Comparison of ENCODE assay signal across 10 cellular contexts in genomic region chr16:75099738-75100615, GRCh38. TPM values are rescaled to one million over a fixed set of nuclear protein-coding genes. Genes with fewer than 3 reads are reported as not detected.
DNase-seq lines count a peak whose midpoint lies in the region; ATAC-seq and TF ChIP-seq lines count a peak whose summit lies in the region.
"Had no signal": no experiment of that assay in that cellular context is flagged by ENCODE, and none has a peak within 500 bp of the region (broad histone marks: within the 10 kb centered on the region; RNA-seq: fewer than 3 reads in every experiment).

No MANE protein-coding gene starts in this region.

- H4K20me1 ChIP-seq in GM23338 (replicated peaks; ENCODE audit: insufficient read depth): peaks cover 8% of the 10 kb centered on the region; the same call in 1 of the 2 replicates

- H3K9me3 Mint-ChIP-seq in CD8-positive, alpha-beta memory T cell: no peaks in the 10 kb centered on the region
- no peaks in the 10 kb centered on the region for H3K9me3 Mint-ChIP-seq in GM23338

- WGBS in heart left ventricle, 4 donors: 53 to 71% (median 61%) methylated on average over 15 to 16 of the region's 16 CpGs

- peak overlapping the region in 6 of 7 donors; percentile 41 to 65 (median 52) for H3K4me3 Mint-ChIP-seq in CD8-positive, alpha-beta memory T cell
- H3K4me3 Mint-ChIP-seq in GM23338: no peak overlapping the region

- H3K27ac Mint-ChIP-seq in CD8-positive, alpha-beta memory T cell: peak overlapping the region; percentile 83 to 97 (median 95)
- peak overlapping the region; percentile 80 for H3K27ac Mint-ChIP-seq in GM23338

- H3K9me2 ChIP-seq in GM23338 (ENCODE audit: insufficient read depth): no peaks in the 10 kb centered on the region

- peaks cover 15% of the 10 kb centered on the region for H3K79me2 ChIP-seq in GM23338 (replicated peaks; ENCODE audit: insufficient read depth)

- CTCF ChIA-PET in CD8-positive, alpha-beta memory T cell (lab: Charles Lee): interaction anchor here (2.0 to 4.1 kb wide), 3 partner anchors 11 to 101 kb away, joined by 5 to 22 read pairs (median 19); partner anchors contain the start of gene ZNRF1

- H3K4me1 Mint-ChIP-seq in CD8-positive, alpha-beta memory T cell: peaks cover 30 to 37% (median 33%) of the 10 kb centered on the region in 3 donors
- peaks cover 54% of the 10 kb centered on the region for H3K4me1 Mint-ChIP-seq in GM23338

- H3K4me3 ChIP-seq in CD8-positive, alpha-beta memory T cell (ENCODE audit: low read length): no peak overlapping the region
- no peak overlapping the region for H3K4me3 ChIP-seq in GM23338
- H3K4me3 ChIP-seq in heart left ventricle: no peak overlapping the region
- H3K4me3 ChIP-seq in subcutaneous abdominal adipose tissue (ENCODE audit: low read depth in 1 of 5, low read length in 5 of 5): peak overlapping the region in 1 of 5 donors; percentile 32
- H3K4me3 ChIP-seq: adrenal gland, pancreas had no signal

- peak in 3 of 5 donors; percentile 26 to 29 (median 28) for DNase-seq in CD8-positive, alpha-beta memory T cell
- DNase-seq in GM23338 (ENCODE audit: low spot score) (no peak), heart left ventricle (peak; percentile 59 to 74 (median 68)), NCI-H128 (lab: John Stamatoyannopoulos, UW; ENCODE audit: unreplicated experiment) (no peak), glomerular visceral epithelial cell (ENCODE audit: extremely low spot score) (no peak)
- DNase-seq: pancreas had no signal

- no peaks in the 10 kb centered on the region for H3K36me3 ChIP-seq in CD8-positive, alpha-beta memory T cell (ENCODE audit: insufficient read depth, low read length)
- no peaks in the 10 kb centered on the region for H3K36me3 ChIP-seq in GM23338 (ENCODE audit: insufficient read depth)
- H3K36me3 ChIP-seq in heart left ventricle: peaks cover 0 to 11% (median 4%) of the 10 kb centered on the region in 9 donors
- H3K36me3 ChIP-seq in subcutaneous abdominal adipose tissue (ENCODE audit: control insufficient read depth in 5 of 5, insufficient read depth in 5 of 5, low read length in 5 of 5): peaks cover 0 to 18% (median 6%) of the 10 kb centered on the region in 5 donors
- H3K36me3 ChIP-seq: adrenal gland, pancreas had no signal

- TF ChIP-seq POLR2A in heart left ventricle (IDR thresholded peaks at IDR 0.05): no peak

- H3K36me3 Mint-ChIP-seq in CD8-positive, alpha-beta memory T cell: peaks cover 0 to 5% (median 0%) of the 10 kb centered on the region in 3 donors
- peaks cover 15% of the 10 kb centered on the region; the same call in 2 of the 3 replicates for H3K36me3 Mint-ChIP-seq in GM23338 (ENCODE audit: low read depth)

- no peaks in the 10 kb centered on the region for H3K9me3 ChIP-seq in CD8-positive, alpha-beta memory T cell (ENCODE audit: low read length)
- H3K9me3 ChIP-seq in heart left ventricle: no peaks in the 10 kb centered on the region
- no peaks in the 10 kb centered on the region for H3K9me3 ChIP-seq in subcutaneous abdominal adipose tissue (ENCODE audit: control insufficient read depth in 5 of 5, low read length in 5 of 5)
- H3K9me3 ChIP-seq: adrenal gland, pancreas had no signal

- peaks cover 2% of the 10 kb centered on the region; the same call in 1 of the 2 replicates for H3F3A ChIP-seq in GM23338 (replicated peaks; ENCODE audit: low read depth)

- intact Hi-C loops in heart left ventricle (cut with DNase I): loop anchor here in 3 of 10 donors (5.0 to 10.0 kb wide), 3 partner anchors 43 to 55 kb away; no protein-coding TSS in a partner anchor

- no peaks in the 10 kb centered on the region for H3K27me3 ChIP-seq in CD8-positive, alpha-beta memory T cell (ENCODE audit: insufficient read depth, low read length, poor library complexity, severe bottlenecking)
- no peaks in the 10 kb centered on the region for H3K27me3 ChIP-seq in GM23338 (ENCODE audit: insufficient read depth)
- H3K27me3 ChIP-seq in heart left ventricle: no peaks in the 10 kb centered on the region
- no peaks in the 10 kb centered on the region for H3K27me3 ChIP-seq in subcutaneous abdominal adipose tissue (ENCODE audit: control insufficient read depth in 5 of 5, insufficient read depth in 4 of 5, low read length in 5 of 5)
- H3K27me3 ChIP-seq: adrenal gland, pancreas had no signal

- no peak overlapping the region for H2AFZ ChIP-seq in GM23338

- H3K9ac ChIP-seq in subcutaneous abdominal adipose tissue (ENCODE audit: low read length in 5 of 5): no peak overlapping the region

- peak overlapping the region; percentile 33 for H3K27ac ChIP-seq in CD8-positive, alpha-beta memory T cell (ENCODE audit: low read depth, low read length)
- H3K27ac ChIP-seq in GM23338 (ENCODE audit: low read depth) (peak overlapping the region; percentile 80; the same call in 1 of the 2 replicates), heart left ventricle (peak overlapping the region; percentile 20 to 81 (median 70)), subcutaneous abdominal adipose tissue (ENCODE audit: low read depth, low read length) (peak overlapping the region; percentile 61)
- H3K27ac ChIP-seq: pancreas had no signal

- H3K4me2 ChIP-seq in GM23338: 0 out of 2 replicates have a peak overlapping the region, but pooled peaks have one; percentile 38

- TF ChIP-seq CTCF in GM23338 (conservative IDR thresholded peaks at IDR 0.05; ENCODE audit: low read depth in 2 of 2) (no peak), heart left ventricle (IDR thresholded peaks at IDR 0.05) (peak in 3 of 12 donors; percentile 8 to 35 (median 19))

- peaks cover 31% of the 10 kb centered on the region for H3K4me1 ChIP-seq in CD8-positive, alpha-beta memory T cell (ENCODE audit: insufficient read depth, low read length)
- peaks cover 37% of the 10 kb centered on the region for H3K4me1 ChIP-seq in GM23338 (ENCODE audit: insufficient read depth)
- H3K4me1 ChIP-seq in heart left ventricle: peaks cover 7 to 44% (median 38%) of the 10 kb centered on the region in 12 donors
- peaks cover 8 to 36% (median 22%) of the 10 kb centered on the region in 5 donors for H3K4me1 ChIP-seq in subcutaneous abdominal adipose tissue (ENCODE audit: control insufficient read depth in 5 of 5, insufficient read depth in 5 of 5, low read length in 5 of 5)

- H3K27me3 Mint-ChIP-seq in CD8-positive, alpha-beta memory T cell: no peaks in the 10 kb centered on the region
- H3K27me3 Mint-ChIP-seq in GM23338 (ENCODE audit: insufficient read depth, low read depth, poor library complexity): peaks cover 21% of the 10 kb centered on the region

- ATAC-seq in GM23338 (peak; percentile 16), SK-N-SH treated with all-trans-retinoic acid at 6 μM for 48 hours (peak; percentile 25; the same call in 2 of the 3 replicates), heart left ventricle (peak; percentile 43 to 86 (median 68)), HG03342 (IDR thresholded peaks at IDR 0.05; ENCODE audit: unreplicated experiment) (no peak)

- POLR2A ChIA-PET in CD8-positive, alpha-beta memory T cell (lab: Charles Lee): no interaction called here

TF ChIP-seq in GM23338, 12 proteins besides CTCF, POLR2A, EP300 and RAD21 (continues in another document):
- TF ChIP-seq EZH2 (IDR thresholded peaks at IDR 0.05; ENCODE audit: low read depth, unreplicated experiment) (no peak), EZH2phosphoT487 (IDR thresholded peaks at IDR 0.05; ENCODE audit: unreplicated experiment) (no peak), STAT1 (IDR thresholded peaks at IDR 0.05; ENCODE audit: unreplicated experiment) (no peak)

TF ChIP-seq in SK-N-SH treated with all-trans-retinoic acid at 6 μM for 48 hours, 23 proteins besides CTCF, POLR2A, EP300 and RAD21 (continues in another document):
- TF ChIP-seq TSHZ2 (CRISPR knock-in tag; IDR thresholded peaks at IDR 0.05): no peak
- TF ChIP-seq ZNF70 (CRISPR knock-in tag; IDR thresholded peaks at IDR 0.05): no peak
- no peak for TF ChIP-seq PPARA (CRISPR knock-in tag; IDR thresholded peaks at IDR 0.05; ENCODE audit: borderline replicate concordance)
- no peak for TF ChIP-seq RARB (CRISPR knock-in tag; IDR thresholded peaks at IDR 0.05)
- TF ChIP-seq ARNTL (CRISPR knock-in tag; IDR thresholded peaks at IDR 0.05; ENCODE audit: borderline replicate concordance, low read depth): no peak
- no peak for TF ChIP-seq OSR1 (CRISPR knock-in tag; IDR thresholded peaks at IDR 0.05)

RNA-seq across cellular contexts. Expression of gene LDHD, which starts 16.6 kb away (rescaled TPM):
- not detected for total RNA-seq in CD8-positive, alpha-beta memory T cell
- 0.10 TPM for polyA plus RNA-seq in CD8-positive, alpha-beta memory T cell
- 7.7 and 10.6 TPM in 2 replicates for total RNA-seq in GM23338 (2014; rRNA removed; shearing (Covaris generic))
- polyA plus RNA-seq in GM23338 (2016; fragmentation: Nextera tagmentation; extraction: Ambion mirVana) (3.9 and 5.0 TPM in 2 replicates), heart left ventricle (100 to 1,000 TPM in 1 of 2 donors, 10 to 100 TPM in 1; 49.0 to 104 TPM)
- 100 to 1,000 TPM in 3 of 9 donors, 10 to 100 TPM in 6; 56.4 to 185 (median 90.6) TPM for total RNA-seq in heart left ventricle

RNA-seq across cellular contexts. Expression of gene ZFP1, which starts 48.3 kb away (rescaled TPM):
- total RNA-seq in CD8-positive, alpha-beta memory T cell: 10 to 100 TPM; 13.8 to 17.4 TPM
- 17.2 TPM for polyA plus RNA-seq in CD8-positive, alpha-beta memory T cell
- 12.5 and 13.4 TPM in 2 replicates for total RNA-seq in GM23338 (2014; rRNA removed; shearing (Covaris generic))
- polyA plus RNA-seq in GM23338 (2016; fragmentation: Nextera tagmentation; extraction: Ambion mirVana) (4.1 and 4.8 TPM in 2 replicates), heart left ventricle (1 to 10 TPM; 3.1 to 5.5 TPM)
- 10 to 100 TPM in 1 of 9 donors, 1 to 10 TPM in 8; 3.8 to 10.7 (median 6.2) TPM for total RNA-seq in heart left ventricle

Comparison
In these comparisons a context has a peak if more than half of its experiments do, and no peak if none do; other contexts are left out.
1. DNase-seq: peak in CD8-positive, alpha-beta memory T cell (3 of 5) and heart left ventricle (5 of 5); none in GM23338 (single experiment), NCI-H128 (single experiment) and glomerular visceral epithelial cell (single experiment).
2. Peak in every context shown above with its lines, with median percentiles within 50 percentile points of each other: H3K27ac ChIP-seq.